Comparison of ENCODE assay signal across 6 cellular contexts in the genomic region with DNA sequence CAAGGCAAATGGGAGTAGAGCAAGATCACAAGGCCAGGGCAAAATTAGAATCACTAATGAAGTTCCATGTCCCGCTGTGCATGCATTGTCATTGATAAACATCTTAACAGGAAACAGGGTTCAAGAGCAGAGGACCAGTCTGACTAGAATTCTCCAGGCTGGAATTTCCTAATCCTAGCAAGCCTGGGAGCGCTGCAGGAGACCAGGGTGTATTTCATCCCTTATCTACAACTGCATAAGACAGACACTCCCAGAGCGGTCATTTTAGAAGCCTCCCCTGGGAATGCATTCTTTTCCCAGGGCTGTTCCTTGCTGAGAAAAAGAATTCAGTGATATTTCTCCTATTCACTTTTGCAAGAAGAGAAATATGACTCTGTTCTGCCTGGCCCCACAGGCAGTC. TPM values are rescaled to one million over a fixed set of nuclear protein-coding genes. Genes with fewer than 3 reads are reported as not detected.
DNase-seq lines count a peak whose midpoint lies in the region; ATAC-seq, FAIRE-seq and TF ChIP-seq lines count a peak whose summit lies in the region.
"Not testable (repeated sequence)": the region's sequence is repeated elsewhere in the genome, so short reads cannot be mapped to it uniquely, and the experiment has no call there.

No MANE protein-coding gene starts in this region.

- not testable (repeated sequence) for H3K4me2 ChIP-seq in GM23338; K562 (ENCODE audit: insufficient read depth, low read length)

- not testable (repeated sequence) for H3K9me2 ChIP-seq in GM23338 (ENCODE audit: insufficient read depth)

- not testable (repeated sequence) for TF ChIP-seq POLR2A in K562 (conservative IDR thresholded peaks at IDR 0.05); esophagus muscularis mucosa (IDR thresholded peaks at IDR 0.05; ENCODE audit: low read depth)

- not testable (repeated sequence) for H2AFZ ChIP-seq in GM23338; K562 (ENCODE audit: low read depth, low read length)

- BruUV-seq in K562 (replicated peaks; lab: Mats Ljungman, UMichigan): not testable (repeated sequence)

- peaks cover 74% of the 10 kb centered on the region for H3K9me3 Mint-ChIP-seq in GM23338

- not testable (repeated sequence) for H3K36me3 ChIP-seq in BE2C; HEK293 (ENCODE audit: control insufficient read depth in 2 of 2, insufficient read depth in 1 of 2, low read length in 2 of 2); K562 (ENCODE audit: control insufficient read depth, insufficient read depth, low read length); esophagus muscularis mucosa
- peaks cover 12% of the 10 kb centered on the region; the same call in 1 of the 2 replicates for H3K36me3 ChIP-seq in GM23338 (ENCODE audit: insufficient read depth)

- not testable (repeated sequence) for ATAC-seq in GM23338, K562

- not testable (repeated sequence) for H3K4me3 Mint-ChIP-seq in GM23338

- not testable (repeated sequence) for TF ChIP-seq EP300 in K562 (IDR thresholded peaks at IDR 0.05; ENCODE audit: low read length); esophagus muscularis mucosa (IDR thresholded peaks at IDR 0.05)

- not testable (repeated sequence) for H3K9me1 ChIP-seq in K562 (ENCODE audit: control insufficient read depth, insufficient read depth, low read length)

- not testable (repeated sequence) for H3K27me3 ChIP-seq in BE2C; GM23338 (ENCODE audit: insufficient read depth); K562 (ENCODE audit: control insufficient read depth in 2 of 2, insufficient read depth in 2 of 2, low read length in 2 of 2); esophagus muscularis mucosa

- not testable (repeated sequence) for H4K20me1 ChIP-seq in GM23338 (replicated peaks; ENCODE audit: insufficient read depth); K562 (replicated peaks; ENCODE audit: control insufficient read depth, insufficient read depth, low read length)

- H3K27me3 Mint-ChIP-seq in GM23338 (ENCODE audit: insufficient read depth, low read depth, poor library complexity): not testable (repeated sequence)

- not testable (repeated sequence) for TF ChIP-seq CTCF in BE2C (IDR thresholded peaks at IDR 0.05; ENCODE audit: low read depth, low read length); GM23338 (conservative IDR thresholded peaks at IDR 0.05; ENCODE audit: low read depth in 2 of 2); HEK293 (tag by site-specific recombination; IDR thresholded peaks at IDR 0.05); K562 (IDR thresholded peaks at IDR 0.05 in 2 of 3, conservative IDR thresholded peaks at IDR 0.05 in 1 of 3; ENCODE audit: insufficient read depth in 2 of 3, low read depth in 1 of 3, low read length in 3 of 3); esophagus muscularis mucosa (IDR thresholded peaks at IDR 0.05)

- intact Hi-C loops in K562 (cut with micrococcal nuclease); esophagus muscularis mucosa (cut with DNase I): not testable (repeated sequence)

- in situ Hi-C loops in K562 (cut with MboI): loop anchor here (10.0 kb wide), 1 partner anchor 398 kb away; no protein-coding TSS in a partner anchor

- not testable (repeated sequence) for FAIRE-seq in K562 (lab: Jason Lieb, UNC)

- H3K27ac Mint-ChIP-seq in GM23338: not testable (repeated sequence)

- not testable (repeated sequence) for H3K9ac ChIP-seq in K562 (ENCODE audit: insufficient read depth in 1 of 2, low read depth in 2 of 2, low read length in 2 of 2)

- CTCF ChIA-PET in HEK293 (lab: Yijun Ruan, JAX): interaction anchor here (0.6 kb wide), 1 partner anchor 603 kb away, joined by 3 read pairs; no protein-coding TSS in a partner anchor
- CTCF ChIA-PET in K562 (lab: Yijun Ruan, JAX; ENCODE audit: low intra/inter-chr PET ratio): not testable (repeated sequence)

- H3K4me3 ChIP-seq in BE2C (ENCODE audit: low read depth, low read length); GM23338; HEK293 (ENCODE audit: low read depth, low read length); K562; esophagus muscularis mucosa: not testable (repeated sequence)

- peaks cover 27% of the 10 kb centered on the region for H3K4me1 Mint-ChIP-seq in GM23338

- not testable (repeated sequence) for H3F3A ChIP-seq in GM23338 (replicated peaks; ENCODE audit: low read depth)

- H3K27ac ChIP-seq in GM23338 (ENCODE audit: low read depth); HEK293 (ENCODE audit: extremely low read depth, low read depth, low read length); K562 (ENCODE audit: extremely low read depth, low read depth, low read length); esophagus muscularis mucosa (replicated peaks in 1 of 4): not testable (repeated sequence)

- DNase-seq in BE2C: peak; percentile 20
- peak; percentile 33 for DNase-seq in GM23338 (ENCODE audit: low spot score)
- DNase-seq in SK-N-DZ (ENCODE audit: low spot score): peak; percentile 55
- DNase-seq in K562 (ENCODE audit: extremely low read depth in 1 of 4, low spot score in 3 of 4): not testable (repeated sequence)
- DNase-seq in esophagus muscularis mucosa (ENCODE audit: extremely low spot score): peak; percentile 2

- 4% methylated on average over 3 of the region's 3 CpGs for WGBS in K562 (ENCODE audit: insufficient coverage, low coverage, missing lambda C conversion rate)
- WGBS in esophagus muscularis mucosa: 93% methylated on average over 3 of the region's 3 CpGs

- H3K79me2 ChIP-seq in GM23338 (replicated peaks; ENCODE audit: insufficient read depth); K562 (ENCODE audit: control insufficient read depth, insufficient read depth, low read length): not testable (repeated sequence)

- TF ChIP-seq RAD21 in K562 (CRISPR knock-in tag; conservative IDR thresholded peaks at IDR 0.05 in 1 of 2, IDR thresholded peaks at IDR 0.05 in 1 of 2): 0 out of 4 replicates have a peak, but pooled peaks of 1 of the 2 experiments have one; percentile 5

- peaks cover 79% of the 10 kb centered on the region for H3K36me3 Mint-ChIP-seq in GM23338 (ENCODE audit: low read depth)

- not testable (repeated sequence) for H3K9me3 ChIP-seq in BE2C; HEK293 (ENCODE audit: control insufficient read depth, insufficient read depth, low read depth, low read length); K562 (replicated peaks; ENCODE audit: control insufficient read depth, insufficient read depth, low read depth, low read length); esophagus muscularis mucosa

- POLR2A ChIA-PET in HEK293 (lab: Yijun Ruan, JAX); K562 (lab: Yijun Ruan, JAX): not testable (repeated sequence)

- not testable (repeated sequence) for H3K4me1 ChIP-seq in BE2C; GM23338 (ENCODE audit: insufficient read depth); HEK293 (ENCODE audit: control insufficient read depth, insufficient read depth, low read length); K562 (replicated peaks in 1 of 2; ENCODE audit: control insufficient read depth in 2 of 2, insufficient read depth in 2 of 2, low read length in 2 of 2); esophagus muscularis mucosa

TF ChIP-seq in HEK293, 187 proteins besides CTCF, POLR2A, EP300 and RAD21 (continues in another document):
- peak; percentile 81; the same call in 1 of the 2 replicates for TF ChIP-seq TRIM28 (IDR thresholded peaks at IDR 0.05; ENCODE audit: borderline replicate concordance, low read length)
- 0 out of 2 replicates have a peak, but pooled peaks have one; percentile 53 for TF ChIP-seq ZNF626 (tag by site-specific recombination; IDR thresholded peaks at IDR 0.05)

RNA-seq across cellular contexts. Expression of a gene that starts 45.7 kb away (rescaled TPM):
- polyA plus RNA-seq in BE2C (2012; ENCODE audit: insufficient read depth, insufficient read length, low read depth): 80.7 TPM
- 48.1 and 55.5 TPM in 2 replicates for total RNA-seq in GM23338 (2014; rRNA removed; shearing (Covaris generic))
- polyA plus RNA-seq in GM23338 (2016; fragmentation: Nextera tagmentation; extraction: Ambion mirVana) (80.2 and 91.3 TPM in 2 replicates), K562 (2011; rRNA removed) (56.1 and 75.0 TPM in 2 replicates), K562 (2014; fragmentation: Illumina TruSeq; extraction: Trizol) (87.6 and 113 TPM in 2 replicates), K562 (2014; fragmentation: Nextera tagmentation; extraction: Ambion mirVana) (100 to 1,000 TPM; 113 to 138 TPM), K562 (2014; rRNA removed) (59.7 and 75.4 TPM in 2 replicates)
- 9.0 and 12.3 TPM in 2 replicates for polyA plus RNA-seq in SK-N-DZ (2014; cell fraction: cytosol; rRNA removed)
- 171 and 227 TPM in 2 replicates for polyA plus RNA-seq in SK-N-DZ (2014; cell fraction: nucleus; rRNA removed)
- 50.5 and 141 TPM in 2 replicates for total RNA-seq in K562 (2011; cell fraction: chromatin; rRNA removed; ENCODE audit: low replicate concordance)
- total RNA-seq in K562 (2011; cell fraction: nucleolus; rRNA removed): 40.2 and 49.0 TPM in 2 replicates
- total RNA-seq in K562 (2011; cell fraction: nucleoplasm; rRNA removed): 77.8 and 89.5 TPM in 2 replicates
- total RNA-seq in K562 (2014; rRNA removed) (50.4 and 59.2 TPM in 2 replicates), K562 (2014; rRNA removed; fragmentation: Illumina TruSeq; extraction: Trizol) (106 and 136 TPM in 2 replicates), K562 (2015; rRNA removed; fragmentation: Illumina TruSeq; extraction: Trizol) (87.9 and 97.0 TPM in 2 replicates), K562 (2021) (85.2 and 91.9 TPM in 2 replicates), esophagus muscularis mucosa (10 to 100 TPM; 23.3 to 43.4 (median 31.4) TPM)
- polyA plus RNA-seq in K562 (2011; cell fraction: cytosol; rRNA removed): 3.9 and 5.5 TPM in 2 replicates
- 140 and 149 TPM in 2 replicates for polyA plus RNA-seq in K562 (2011; cell fraction: nucleus; rRNA removed)
- polyA plus RNA-seq in K562 (2012): 46.3 and 75.3 TPM in 2 replicates
- 119 and 126 TPM in 2 replicates for polyA minus RNA-seq in K562 (2011; rRNA and poly(A)+ RNA removed)
- polyA minus RNA-seq in K562 (2011; cell fraction: cytosol; rRNA and poly(A)+ RNA removed): 15.1 and 17.9 TPM in 2 replicates
- polyA minus RNA-seq in K562 (2011; cell fraction: nucleus; rRNA and poly(A)+ RNA removed): 31.6 and 79.9 TPM in 2 replicates
